In genomic region chr7:157267516-157267915, GRCh38 we compare ENCODE assay signal across 14 cellular contexts.
DNase-seq lines count a peak whose midpoint lies in the region; ATAC-seq and TF ChIP-seq lines count a peak whose summit lies in the region.
"Had no signal": no experiment of that assay in that cellular context is flagged by ENCODE, and none has a peak within 500 bp of the region (broad histone marks: within the 10 kb centered on the region; RNA-seq: fewer than 3 reads in every experiment).

No MANE protein-coding gene starts in this region.

- H3K4me1 Mint-ChIP-seq in activated T-cell treated with anti-CD3 and anti-CD28 coated beads, Interleukin-2, amount 50 U/mL, for 24 hours (ENCODE audit: low read depth), result peaks cover 6% of the 10 kb centered on the region
- H3K4me1 Mint-ChIP-seq in activated T-cell treated with anti-CD3 and anti-CD28 coated beads, Interleukin-2, amount 50 U/mL, for 72 hours (ENCODE audit: low read depth), result no peaks in the 10 kb centered on the region
- peaks cover 28% of the 10 kb centered on the region for H3K4me1 Mint-ChIP-seq in T-helper 17 cell
- peaks cover 10% of the 10 kb centered on the region for H3K4me1 Mint-ChIP-seq in glutamatergic neuron (ENCODE audit: low read depth, unreplicated experiment)
- H3K4me1 Mint-ChIP-seq in Calu3 (ENCODE audit: low read depth, unreplicated experiment), result no peaks in the 10 kb centered on the region

- H3K27ac Mint-ChIP-seq in activated T-cell treated with anti-CD3 and anti-CD28 coated beads, Interleukin-2, amount 50 U/mL, for 24 hours, result peak overlapping the region; percentile 27
- H3K27ac Mint-ChIP-seq in activated T-cell treated with anti-CD3 and anti-CD28 coated beads, Interleukin-2, amount 50 U/mL, for 72 hours, result no peak overlapping the region
- H3K27ac Mint-ChIP-seq in T-helper 17 cell, result peak overlapping the region; percentile 94
- H3K27ac Mint-ChIP-seq in glutamatergic neuron (ENCODE audit: unreplicated experiment), result peak overlapping the region; percentile 48
- no peak overlapping the region for H3K27ac Mint-ChIP-seq in Calu3 (ENCODE audit: unreplicated experiment)
- H3K27ac Mint-ChIP-seq: CD4-positive, alpha-beta T cell had no signal

- no peaks in the 10 kb centered on the region for H3K9me3 Mint-ChIP-seq in activated T-cell treated with anti-CD3 and anti-CD28 coated beads, Interleukin-2, amount 50 U/mL, for 24 hours
- H3K9me3 Mint-ChIP-seq in activated T-cell treated with anti-CD3 and anti-CD28 coated beads, Interleukin-2, amount 50 U/mL, for 72 hours, result no peaks in the 10 kb centered on the region
- H3K9me3 Mint-ChIP-seq in glutamatergic neuron (ENCODE audit: unreplicated experiment) (peaks cover 3% of the 10 kb centered on the region), Calu3 (ENCODE audit: low read depth, unreplicated experiment) (no peaks in the 10 kb centered on the region)
- H3K9me3 Mint-ChIP-seq: CD4-positive, alpha-beta T cell had no signal

- CTCF ChIA-PET in Calu3 (lab: Charles Lee), result no interaction called here

- no peaks in the 10 kb centered on the region for H3K9me3 ChIP-seq in T-helper 17 cell (ENCODE audit: control insufficient read depth, low read length, poor library complexity, severe bottlenecking)

- ATAC-seq in activated T-cell treated with anti-CD3 and anti-CD28 coated beads, Interleukin-2, amount 50 U/mL, for 72 hours (replicated peaks in 1 of 2), result no peak
- no peak for ATAC-seq in T-helper 17 cell
- ATAC-seq in sciatic nerve, result no peak
- no peak for ATAC-seq in HG02840 (IDR thresholded peaks at IDR 0.05; ENCODE audit: low FRiP score, unreplicated experiment)
- ATAC-seq: GM12878, HCT116 had no signal

- no peaks in the 10 kb centered on the region for H3K27me3 Mint-ChIP-seq in activated T-cell treated with anti-CD3 and anti-CD28 coated beads, Interleukin-2, amount 50 U/mL, for 24 hours
- no peaks in the 10 kb centered on the region for H3K27me3 Mint-ChIP-seq in activated T-cell treated with anti-CD3 and anti-CD28 coated beads, Interleukin-2, amount 50 U/mL, for 72 hours (ENCODE audit: low read depth)
- no peaks in the 10 kb centered on the region for H3K27me3 Mint-ChIP-seq in T-helper 17 cell
- H3K27me3 Mint-ChIP-seq in glutamatergic neuron (ENCODE audit: unreplicated experiment), result peaks cover 8% of the 10 kb centered on the region
- no peaks in the 10 kb centered on the region for H3K27me3 Mint-ChIP-seq in Calu3 (ENCODE audit: unreplicated experiment)
- H3K27me3 Mint-ChIP-seq: CD4-positive, alpha-beta T cell had no signal

- intact Hi-C loops in sciatic nerve (cut with DNase I), result no loop called here
- intact Hi-C loops in Calu3 (cut with micrococcal nuclease; ENCODE audit: unreplicated experiment), result no loop called here

- peaks cover 90% of the 10 kb centered on the region for H3K36me3 Mint-ChIP-seq in activated T-cell treated with anti-CD3 and anti-CD28 coated beads, Interleukin-2, amount 50 U/mL, for 24 hours (ENCODE audit: low read depth)
- H3K36me3 Mint-ChIP-seq in activated T-cell treated with anti-CD3 and anti-CD28 coated beads, Interleukin-2, amount 50 U/mL, for 72 hours (ENCODE audit: insufficient read depth in 2 of 2), result peaks cover 5 to 19% of the 10 kb centered on the region in 2 donors
- peaks cover 4% of the 10 kb centered on the region for H3K36me3 Mint-ChIP-seq in T-helper 17 cell (ENCODE audit: low read depth)
- H3K36me3 Mint-ChIP-seq in glutamatergic neuron (ENCODE audit: unreplicated experiment), result no peaks in the 10 kb centered on the region
- peaks cover 71% of the 10 kb centered on the region for H3K36me3 Mint-ChIP-seq in Calu3 (ENCODE audit: insufficient read depth, unreplicated experiment)

- no TSS peak for BruUV-seq in Calu3 (replicated peaks; lab: Mats Ljungman, UMichigan)

- DNase-seq in activated T-cell treated with anti-CD3 and anti-CD28 coated beads, Interleukin-2, amount 50 U/mL, for 24 hours, result peak; percentile 23
- DNase-seq in activated T-cell treated with anti-CD3 and anti-CD28 coated beads, Interleukin-2, amount 50 U/mL, for 72 hours, result no peak
- DNase-seq in T-helper 17 cell (no peak), glutamatergic neuron (no peak), sciatic nerve (ENCODE audit: low spot score) (peak; percentile 33), GM20000 (ENCODE audit: low spot score) (no peak), Calu3 (no peak)
- DNase-seq: 8988T, C1 segment of cervical spinal cord, DMS79 had no signal

- no peak for TF ChIP-seq CTCF in glutamatergic neuron (IDR thresholded peaks at IDR 0.05; ENCODE audit: partially characterized antibody, unreplicated experiment)
- TF ChIP-seq CTCF in GM20000 (IDR thresholded peaks at IDR 0.05; ENCODE audit: extremely low read depth, missing control alignments), result no peak
- TF ChIP-seq CTCF in Calu3 (IDR thresholded peaks at IDR 0.05; ENCODE audit: unreplicated experiment), result no peak

- H3K4me3 Mint-ChIP-seq in activated T-cell treated with anti-CD3 and anti-CD28 coated beads, Interleukin-2, amount 50 U/mL, for 24 hours, result no peak overlapping the region
- H3K4me3 Mint-ChIP-seq in activated T-cell treated with anti-CD3 and anti-CD28 coated beads, Interleukin-2, amount 50 U/mL, for 72 hours, result no peak overlapping the region
- no peak overlapping the region for H3K4me3 Mint-ChIP-seq in T-helper 17 cell
- peak overlapping the region; percentile 23 for H3K4me3 Mint-ChIP-seq in glutamatergic neuron (ENCODE audit: unreplicated experiment)
- no peak overlapping the region for H3K4me3 Mint-ChIP-seq in Calu3 (ENCODE audit: low read depth, unreplicated experiment)
- H3K4me3 Mint-ChIP-seq: CD4-positive, alpha-beta T cell had no signal

Comparison
In these comparisons a context has a peak if more than half of its experiments do, and no peak if none do; other contexts are left out.
1. DNase-seq: peak in activated T-cell treated with anti-CD3 and anti-CD28 coated beads, Interleukin-2, amount 50 U/mL, for 24 hours (single experiment) and sciatic nerve (single experiment); none in activated T-cell treated with anti-CD3 and anti-CD28 coated beads, Interleukin-2, amount 50 U/mL, for 72 hours (0 of 2), T-helper 17 cell (0 of 3), glutamatergic neuron (single experiment), GM20000 (single experiment) and Calu3 (single experiment).
2. H3K27ac Mint-ChIP-seq: peak in activated T-cell treated with anti-CD3 and anti-CD28 coated beads, Interleukin-2, amount 50 U/mL, for 24 hours (single experiment), T-helper 17 cell (single experiment) and glutamatergic neuron (single experiment); none in activated T-cell treated with anti-CD3 and anti-CD28 coated beads, Interleukin-2, amount 50 U/mL, for 72 hours (single experiment) and Calu3 (single experiment).